In the genomic region with DNA sequence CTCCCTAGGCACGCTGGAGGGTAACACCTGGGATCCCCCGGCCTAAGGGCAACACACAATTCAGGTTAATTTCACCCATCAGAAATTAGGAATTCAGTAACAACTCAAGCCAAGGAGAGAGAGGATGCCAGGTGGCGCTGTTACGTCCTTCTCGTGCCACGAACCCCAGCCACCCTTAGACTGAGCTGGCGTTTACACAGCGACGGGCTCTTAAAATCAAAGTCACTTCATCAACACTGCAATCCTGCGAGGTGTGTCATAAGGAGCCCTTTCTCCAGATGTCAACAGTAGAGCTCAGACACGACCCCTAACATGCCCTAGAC, we compare ENCODE assay signal across 13 cellular contexts.
DNase-seq lines count a peak whose midpoint lies in the region; ATAC-seq and TF ChIP-seq lines count a peak whose summit lies in the region.
"Had no signal": no experiment of that assay in that cellular context is flagged by ENCODE, and none has a peak within 500 bp of the region (broad histone marks: within the 10 kb centered on the region; RNA-seq: fewer than 3 reads in every experiment).

No MANE protein-coding gene starts in this region.

- peak; percentile 9 for DNase-seq in activated CD4-positive, alpha-beta T cell treated with anti-CD3 and anti-CD28 coated beads for 36 hours
- no peak for DNase-seq in activated CD4-positive, alpha-beta T cell treated with anti-CD3 and anti-CD28 coated beads, Interleukin-2, amount 50 U/mL, for 48 hours
- DNase-seq in NCI-H1105 treated with DMSO at 0.1 percent for 48 hours (lab: John Stamatoyannopoulos, UW) (peak; percentile 51), dorsolateral prefrontal cortex (peak in 7 of 10 donors; percentile 33 to 69 (median 59)), occipital lobe (lab: John Stamatoyannopoulos, UW) (peak; percentile 42), left lobe of liver (ENCODE audit: low spot score) (no peak)
- DNase-seq in activated naive CD8-positive, alpha-beta T cell treated with anti-CD3 and anti-CD28 coated beads for 36 hours = no peak
- DNase-seq: naive B cell, T-helper 9 cell had no signal

- H3K4me3 Mint-ChIP-seq in activated CD4-positive, alpha-beta T cell treated with anti-CD3 and anti-CD28 coated beads for 36 hours = no peak overlapping the region
- H3K4me3 Mint-ChIP-seq in activated naive CD8-positive, alpha-beta T cell treated with anti-CD3 and anti-CD28 coated beads for 36 hours = no peak overlapping the region
- H3K4me3 Mint-ChIP-seq: activated naive CD4-positive, alpha-beta T cell treated with anti-CD3 and anti-CD28 coated beads, Interleukin-2, amount 50 U/mL, for 24 hours; naive B cell had no signal

- peak in 3 of 56 donors; percentile 3 to 16 (median 16) for TF ChIP-seq CTCF in dorsolateral prefrontal cortex (IDR thresholded peaks at IDR 0.05 in 54 of 56, conservative IDR thresholded peaks at IDR 0.05 in 2 of 56; ENCODE audit: low read depth in 1 of 56, partially characterized antibody in 56 of 56)

- H3K9me3 Mint-ChIP-seq in activated CD4-positive, alpha-beta T cell treated with anti-CD3 and anti-CD28 coated beads for 36 hours (ENCODE audit: low read depth) = no peaks in the 10 kb centered on the region
- H3K9me3 Mint-ChIP-seq in activated naive CD8-positive, alpha-beta T cell treated with anti-CD3 and anti-CD28 coated beads for 36 hours = no peaks in the 10 kb centered on the region
- H3K9me3 Mint-ChIP-seq: activated naive CD4-positive, alpha-beta T cell treated with anti-CD3 and anti-CD28 coated beads, Interleukin-2, amount 50 U/mL, for 24 hours had no signal

- CTCF ChIA-PET in activated CD4-positive, alpha-beta T cell treated with anti-CD3 and anti-CD28 coated beads for 36 hours (lab: Charles Lee) = interaction anchor here (0.6 to 1.8 kb wide), 9 partner anchors 9 to 1755 kb away, joined by 3 to 12 read pairs (median 5); no protein-coding TSS in a partner anchor

- peaks cover 6% of the 10 kb centered on the region for H3K27me3 Mint-ChIP-seq in activated CD4-positive, alpha-beta T cell treated with anti-CD3 and anti-CD28 coated beads for 36 hours
- H3K27me3 Mint-ChIP-seq in activated naive CD8-positive, alpha-beta T cell treated with anti-CD3 and anti-CD28 coated beads for 36 hours = peaks cover 8% of the 10 kb centered on the region

- H3K36me3 Mint-ChIP-seq in activated CD4-positive, alpha-beta T cell treated with anti-CD3 and anti-CD28 coated beads for 36 hours (ENCODE audit: low read depth) = no peaks in the 10 kb centered on the region
- H3K36me3 Mint-ChIP-seq in activated naive CD8-positive, alpha-beta T cell treated with anti-CD3 and anti-CD28 coated beads for 36 hours = no peaks in the 10 kb centered on the region
- H3K36me3 Mint-ChIP-seq: activated naive CD4-positive, alpha-beta T cell treated with anti-CD3 and anti-CD28 coated beads, Interleukin-2, amount 50 U/mL, for 24 hours; naive B cell had no signal

- no peak overlapping the region for H3K27ac Mint-ChIP-seq in activated CD4-positive, alpha-beta T cell treated with anti-CD3 and anti-CD28 coated beads for 36 hours
- H3K27ac Mint-ChIP-seq in activated naive CD8-positive, alpha-beta T cell treated with anti-CD3 and anti-CD28 coated beads for 36 hours = no peak overlapping the region
- H3K27ac Mint-ChIP-seq: activated naive CD4-positive, alpha-beta T cell treated with anti-CD3 and anti-CD28 coated beads, Interleukin-2, amount 50 U/mL, for 24 hours; naive B cell had no signal

- peaks cover 0 to 5% (median 0%) of the 10 kb centered on the region in 45 donors for H3K27me3 ChIP-seq in dorsolateral prefrontal cortex

- POLR2A ChIA-PET in activated CD4-positive, alpha-beta T cell treated with anti-CD3 and anti-CD28 coated beads for 36 hours (lab: Charles Lee) = no interaction called here

- intact Hi-C loops in activated CD4-positive, alpha-beta T cell treated with anti-CD3 and anti-CD28 coated beads for 36 hours (cut with DNase I, micrococcal nuclease) = loop anchor here (2.0 to 5.0 kb wide), 6 partner anchors 102 to 1372 kb away; no protein-coding TSS in a partner anchor
- intact Hi-C loops in dorsolateral prefrontal cortex (cut with DNase I) = loop anchor here (2.0 to 10.0 kb wide), 5 partner anchors 102 to 1750 kb away; a partner anchor contains a TSS

- peak overlapping the region in 15 of 59 donors; percentile 9 to 70 (median 47) for H3K27ac ChIP-seq in dorsolateral prefrontal cortex
- H3K27ac ChIP-seq: BLaER1, HL-60 had no signal

- peak overlapping the region in 51 of 59 donors; percentile 5 to 58 (median 39) for H3K4me3 ChIP-seq in dorsolateral prefrontal cortex
- H3K4me3 ChIP-seq: BLaER1 had no signal

- ATAC-seq in activated CD4-positive, alpha-beta T cell treated with anti-CD3 and anti-CD28 coated beads for 36 hours = no peak
- ATAC-seq in left lobe of liver (no peak), HG02588 (IDR thresholded peaks at IDR 0.05; ENCODE audit: unreplicated experiment) (no peak)

- H3K4me1 Mint-ChIP-seq in activated CD4-positive, alpha-beta T cell treated with anti-CD3 and anti-CD28 coated beads for 36 hours = no peaks in the 10 kb centered on the region
- H3K4me1 Mint-ChIP-seq in activated naive CD8-positive, alpha-beta T cell treated with anti-CD3 and anti-CD28 coated beads for 36 hours = no peaks in the 10 kb centered on the region
- H3K4me1 Mint-ChIP-seq: activated naive CD4-positive, alpha-beta T cell treated with anti-CD3 and anti-CD28 coated beads, Interleukin-2, amount 50 U/mL, for 24 hours; naive B cell had no signal

Comparison
In these comparisons a context has a peak if more than half of its experiments do, and no peak if none do; other contexts are left out.
1. DNase-seq: peak in activated CD4-positive, alpha-beta T cell treated with anti-CD3 and anti-CD28 coated beads for 36 hours (single experiment), NCI-H1105 treated with DMSO at 0.1 percent for 48 hours (single experiment), dorsolateral prefrontal cortex (7 of 10) and occipital lobe (single experiment); none in activated CD4-positive, alpha-beta T cell treated with anti-CD3 and anti-CD28 coated beads, Interleukin-2, amount 50 U/mL, for 48 hours (0 of 2), activated naive CD8-positive, alpha-beta T cell treated with anti-CD3 and anti-CD28 coated beads for 36 hours (single experiment) and left lobe of liver (single experiment).